9 cellular contexts compared by ENCODE assay signal in the genomic region with DNA sequence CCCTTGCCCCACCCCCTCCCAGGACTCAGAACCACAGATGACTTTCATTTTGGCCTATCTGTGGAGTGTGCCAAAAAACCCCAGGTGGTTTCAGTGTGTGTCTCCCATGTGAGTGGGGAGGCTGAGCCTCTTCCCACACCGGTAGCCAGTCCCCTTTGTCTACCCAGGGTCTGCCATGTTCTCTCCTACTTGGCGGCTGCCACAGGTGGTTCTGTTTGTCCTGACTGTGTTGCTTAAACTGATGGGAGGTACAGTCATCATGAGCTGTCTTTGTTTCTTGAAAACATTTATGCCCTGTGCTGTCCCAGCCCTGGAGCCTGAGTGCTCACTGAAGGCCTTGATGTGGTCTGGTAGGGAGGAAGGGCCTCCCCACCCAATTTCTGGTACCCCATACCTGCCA. TPM values are rescaled to one million over a fixed set of nuclear protein-coding genes. Genes with fewer than 3 reads are reported as not detected.
DNase-seq lines count a peak whose midpoint lies in the region; ATAC-seq and TF ChIP-seq lines count a peak whose summit lies in the region.
"Had no signal": no experiment of that assay in that cellular context is flagged by ENCODE, and none has a peak within 500 bp of the region (broad histone marks: within the 10 kb centered on the region; RNA-seq: fewer than 3 reads in every experiment).

No MANE protein-coding gene starts in this region.

- no peak for TF ChIP-seq CTCF in type B pancreatic cell (conservative IDR thresholded peaks at IDR 0.05)

- H3K27me3 Mint-ChIP-seq in activated T-cell treated with anti-CD3 and anti-CD28 coated beads, Interleukin-2, amount 50 U/mL, for 72 hours (ENCODE audit: low read depth), result no peaks in the 10 kb centered on the region
- H3K27me3 Mint-ChIP-seq in immature natural killer cell (ENCODE audit: low read depth in 3 of 3), result peaks cover 0 to 3% (median 0%) of the 10 kb centered on the region in 3 donors
- no peaks in the 10 kb centered on the region for H3K27me3 Mint-ChIP-seq in type B pancreatic cell

- peak; percentile 39 for ATAC-seq in HG02610 (IDR thresholded peaks at IDR 0.05; ENCODE audit: unreplicated experiment)
- ATAC-seq in activated T-cell treated with anti-CD3 and anti-CD28 coated beads, Interleukin-2, amount 50 U/mL, for 72 hours (replicated peaks in 1 of 2), result peak; percentile 87 to 88

- H3K4me3 Mint-ChIP-seq in activated T-cell treated with anti-CD3 and anti-CD28 coated beads, Interleukin-2, amount 50 U/mL, for 72 hours, result peak overlapping the region; percentile 4 to 37
- H3K4me3 Mint-ChIP-seq in immature natural killer cell (no peak overlapping the region), type B pancreatic cell (no peak overlapping the region)

- H3K4me1 Mint-ChIP-seq in activated T-cell treated with anti-CD3 and anti-CD28 coated beads, Interleukin-2, amount 50 U/mL, for 72 hours (ENCODE audit: low read depth), result peaks cover 58% of the 10 kb centered on the region
- peaks cover 28 to 31% of the 10 kb centered on the region in 2 donors for H3K4me1 Mint-ChIP-seq in immature natural killer cell
- peaks cover 23% of the 10 kb centered on the region for H3K4me1 Mint-ChIP-seq in type B pancreatic cell (ENCODE audit: unreplicated experiment)

- no peaks in the 10 kb centered on the region for H3K9me3 Mint-ChIP-seq in activated T-cell treated with anti-CD3 and anti-CD28 coated beads, Interleukin-2, amount 50 U/mL, for 72 hours
- no peaks in the 10 kb centered on the region for H3K9me3 Mint-ChIP-seq in immature natural killer cell
- no peaks in the 10 kb centered on the region for H3K9me3 Mint-ChIP-seq in type B pancreatic cell

- DNase-seq in AG08395 (ENCODE audit: low spot score) (peak; percentile 49), immature natural killer cell (peak in 1 of 3 donors; percentile 18), KG1 (lab: John Stamatoyannopoulos, UW) (no peak), NCI-H1436 treated with DMSO at 0.1 percent for 48 hours (lab: John Stamatoyannopoulos, UW) (no peak), type B pancreatic cell (ENCODE audit: extremely low spot score, unreplicated experiment) (no peak), NCI-H226 (no peak)
- peak; percentile 33 to 54 for DNase-seq in activated T-cell treated with anti-CD3 and anti-CD28 coated beads, Interleukin-2, amount 50 U/mL, for 72 hours
- DNase-seq: NCI-H526 had no signal

- H3K36me3 Mint-ChIP-seq in activated T-cell treated with anti-CD3 and anti-CD28 coated beads, Interleukin-2, amount 50 U/mL, for 72 hours (ENCODE audit: insufficient read depth in 2 of 2), result peaks cover 2 to 5% of the 10 kb centered on the region in 2 donors
- H3K36me3 Mint-ChIP-seq in immature natural killer cell (peaks cover 0 to 5% (median 3%) of the 10 kb centered on the region in 3 donors), type B pancreatic cell (peaks cover 4% of the 10 kb centered on the region)

- no peak overlapping the region for H3K27ac Mint-ChIP-seq in activated T-cell treated with anti-CD3 and anti-CD28 coated beads, Interleukin-2, amount 50 U/mL, for 72 hours
- peak overlapping the region; percentile 14 to 70 (median 60) for H3K27ac Mint-ChIP-seq in immature natural killer cell
- no peak overlapping the region for H3K27ac Mint-ChIP-seq in type B pancreatic cell

RNA-seq across cellular contexts. Expression of a gene that starts 39.7 kb away (rescaled TPM):
- total RNA-seq in activated T-cell treated with anti-CD3 and anti-CD28 coated beads, Interleukin-2, amount 50 U/mL, for 72 hours, result under 1 TPM; 0.55 to 0.60 TPM
- under 1 TPM in 2 of 3 donors, not detected in 1; 0.07 to 0.14 TPM for polyA plus RNA-seq in immature natural killer cell
- total RNA-seq in type B pancreatic cell (ENCODE audit: low replicate concordance), result 3.7 and 5.6 TPM in 2 replicates

Comparison
In these comparisons a context has a peak if more than half of its experiments do, and no peak if none do; other contexts are left out.
1. DNase-seq: peak in AG08395 (single experiment) and activated T-cell treated with anti-CD3 and anti-CD28 coated beads, Interleukin-2, amount 50 U/mL, for 72 hours (2 of 2); none in KG1 (single experiment), NCI-H1436 treated with DMSO at 0.1 percent for 48 hours (single experiment), type B pancreatic cell (single experiment) and NCI-H226 (single experiment).
2. H3K27ac Mint-ChIP-seq: peak in immature natural killer cell (6 of 6); none in activated T-cell treated with anti-CD3 and anti-CD28 coated beads, Interleukin-2, amount 50 U/mL, for 72 hours (single experiment) and type B pancreatic cell (single experiment).
3. H3K4me3 Mint-ChIP-seq: peak in activated T-cell treated with anti-CD3 and anti-CD28 coated beads, Interleukin-2, amount 50 U/mL, for 72 hours (2 of 2); none in immature natural killer cell (0 of 5) and type B pancreatic cell (single experiment).